In the genomic region with DNA sequence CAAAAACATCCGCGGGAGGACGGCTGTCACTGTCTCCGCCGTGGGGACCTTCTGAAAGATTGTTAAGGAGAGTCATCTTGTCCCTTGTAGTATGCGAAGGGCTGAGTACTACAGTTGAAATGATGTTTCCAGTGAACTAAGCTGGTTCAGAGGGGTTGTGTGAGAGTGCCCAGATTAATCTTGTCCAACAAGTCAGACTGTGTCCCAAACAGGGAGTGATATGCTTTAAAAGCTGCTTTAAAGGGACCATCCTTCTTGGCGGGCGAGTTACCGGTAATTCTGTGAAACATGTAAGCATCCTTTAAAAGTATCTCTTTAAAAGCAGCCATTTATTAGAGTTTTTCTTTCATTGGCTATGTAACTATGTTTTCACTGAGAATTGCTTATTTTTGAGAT, we compare ENCODE assay signal across 8 cellular contexts. TPM values are rescaled to one million over a fixed set of nuclear protein-coding genes. Genes with fewer than 3 reads are reported as not detected.
A peak's percentile ranks its signal among the peaks of the same experiment; 100 is the strongest.
DNase-seq lines count a peak whose midpoint lies in the region; ATAC-seq, FAIRE-seq and TF ChIP-seq lines count a peak whose summit lies in the region.

No MANE protein-coding gene starts in this region.

- ATAC-seq in HG02610 (IDR thresholded peaks at IDR 0.05; ENCODE audit: unreplicated experiment): no peak

- H2AFZ ChIP-seq in keratinocyte (ENCODE audit: control insufficient read depth, low read length): peak overlapping the region; percentile 99

- H3K9ac ChIP-seq in adipocyte (ENCODE audit: low read length): peak overlapping the region; percentile 98
- peak overlapping the region; percentile 90 for H3K9ac ChIP-seq in keratinocyte (ENCODE audit: control insufficient read depth, extremely low read depth, insufficient read depth, low read length)

- DNase-seq in NCI-H82 (lab: John Stamatoyannopoulos, UW) (peak; percentile 44), NCI-H82 treated with DMSO at 0.1 percent for 48 hours (lab: John Stamatoyannopoulos, UW; ENCODE audit: unreplicated experiment) (no peak), adipocyte (ENCODE audit: low read depth) (no peak), keratinocyte (ENCODE audit: low read depth, low spot score) (no peak), superior temporal gyrus (ENCODE audit: extremely low spot score) (peak; percentile 56), KBM-7 (no peak), urothelium cell line (ENCODE audit: low spot score) (no peak)

- H3K4me2 ChIP-seq in keratinocyte (ENCODE audit: control insufficient read depth, extremely low read depth, insufficient read depth, low read depth, low read length): peak overlapping the region; percentile 93

- H3K4me3 ChIP-seq in adipocyte (ENCODE audit: low read length) (peak overlapping the region; percentile 99), keratinocyte (ENCODE audit: control insufficient read depth in 2 of 3, extremely low read depth in 1 of 3, insufficient read depth in 2 of 3, low read depth in 1 of 3, low read length in 3 of 3) (peak overlapping the region; percentile 98 to 99 (median 99))

- H3K9me3 ChIP-seq in adipocyte (ENCODE audit: control insufficient read depth, low read length) (no peaks in the 10 kb centered on the region), keratinocyte (ENCODE audit: control insufficient read depth, low read depth, low read length) (no peaks in the 10 kb centered on the region)

- peaks cover 12% of the 10 kb centered on the region for H4K20me1 ChIP-seq in keratinocyte (ENCODE audit: control insufficient read depth, extremely low read depth, insufficient read depth, low read length)

- in situ Hi-C loops in KBM-7 (cut with MboI; ENCODE audit: low pct_unique_long_range_greater_than_20kb, low sequenced_read_pairs): no loop called here

- no peaks in the 10 kb centered on the region for H3K27me3 ChIP-seq in adipocyte (replicated peaks; ENCODE audit: control insufficient read depth, insufficient read depth, low read length)
- H3K27me3 ChIP-seq in keratinocyte (ENCODE audit: control insufficient read depth, extremely low read depth, insufficient read depth, low read length): no peaks in the 10 kb centered on the region

- no peaks in the 10 kb centered on the region for H3K9me1 ChIP-seq in keratinocyte (ENCODE audit: control insufficient read depth, extremely low read depth, insufficient read depth, low read length)

- dilution Hi-C loops in keratinocyte (cut with MboI; ENCODE audit: extremely low pct_ligation_motif_present, low sequenced_read_pairs): no loop called here

- H3K36me3 ChIP-seq in adipocyte (ENCODE audit: control insufficient read depth, insufficient read depth, low read length, severe bottlenecking) (no peaks in the 10 kb centered on the region), keratinocyte (ENCODE audit: control insufficient read depth in 2 of 2, extremely low read depth in 1 of 2, insufficient read depth in 2 of 2, low read length in 2 of 2) (peaks cover 0 to 5% of the 10 kb centered on the region in 2 experiments)

- FAIRE-seq in keratinocyte (lab: Jason Lieb, UNC) (peak; percentile 56), urothelium cell line (lab: Jason Lieb, UNC) (no peak)

- peaks cover 78% of the 10 kb centered on the region for H3K79me2 ChIP-seq in keratinocyte (ENCODE audit: control insufficient read depth, insufficient read depth, low read length)

- peak overlapping the region; percentile 82 for H3K27ac ChIP-seq in keratinocyte (ENCODE audit: control insufficient read depth, insufficient read depth, low read length)

- TF ChIP-seq CTCF in keratinocyte (optimal IDR thresholded peaks at IDR 0.05 in 1 of 3, IDR thresholded peaks at IDR 0.05 in 1 of 3, conservative IDR thresholded peaks at IDR 0.05 in 1 of 3; ENCODE audit: extremely low read depth in 1 of 3, insufficient read depth in 2 of 3, low read length in 3 of 3): no peak

- peaks cover 11% of the 10 kb centered on the region for H3K4me1 ChIP-seq in adipocyte (ENCODE audit: control insufficient read depth, insufficient read depth, low read length)
- peaks cover 8% of the 10 kb centered on the region for H3K4me1 ChIP-seq in keratinocyte (ENCODE audit: control insufficient read depth, extremely low read depth, insufficient read depth, low read length)

RNA-seq across cellular contexts. Expression of gene WDR20, which starts 1.1 kb away (rescaled TPM):
- 18.9 to 24.5 TPM (median 22.1 TPM) in 3 replicates for polyA plus RNA-seq in keratinocyte
- polyA plus RNA-seq in keratinocyte (2011; ENCODE audit: low read depth): 10.7 TPM
- polyA plus RNA-seq in keratinocyte (2011; cell fraction: cytosol; rRNA removed): 12.4 and 17.2 TPM in 2 replicates
- 30.0 and 30.9 TPM in 2 replicates for polyA plus RNA-seq in keratinocyte (2011; cell fraction: nucleus; rRNA removed)
- polyA plus RNA-seq in keratinocyte (2012; ENCODE audit: low replicate concordance): 16.5 and 19.0 TPM in 2 replicates
- 20.1 to 30.0 TPM (median 26.9 TPM) in 3 replicates for polyA minus RNA-seq in keratinocyte
- 19.6 TPM for polyA minus RNA-seq in keratinocyte (2011; cell fraction: cytosol; rRNA and poly(A)+ RNA removed)
- 19.0 and 31.1 TPM in 2 replicates for polyA minus RNA-seq in keratinocyte (2011; cell fraction: nucleus; rRNA and poly(A)+ RNA removed)

RNA-seq across cellular contexts. Expression of gene HSP90AA1, which starts 53.9 kb away (rescaled TPM):
- 436 to 952 TPM (median 898 TPM) in 3 replicates for polyA plus RNA-seq in keratinocyte
- polyA plus RNA-seq in keratinocyte (2011; ENCODE audit: low read depth): 5,549 TPM
- polyA plus RNA-seq in keratinocyte (2011; cell fraction: cytosol; rRNA removed): 387 and 706 TPM in 2 replicates
- polyA plus RNA-seq in keratinocyte (2011; cell fraction: nucleus; rRNA removed): 414 and 646 TPM in 2 replicates
- 1,032 and 1,140 TPM in 2 replicates for polyA plus RNA-seq in keratinocyte (2012; ENCODE audit: low replicate concordance)
- 141 to 874 TPM (median 371 TPM) in 3 replicates for polyA minus RNA-seq in keratinocyte
- polyA minus RNA-seq in keratinocyte (2011; cell fraction: cytosol; rRNA and poly(A)+ RNA removed): 889 TPM
- 192 and 292 TPM in 2 replicates for polyA minus RNA-seq in keratinocyte (2011; cell fraction: nucleus; rRNA and poly(A)+ RNA removed)

Comparison
In these comparisons a context has a peak if more than half of its experiments do, and no peak if none do; other contexts are left out.
1. DNase-seq: peak in NCI-H82 (single experiment) and superior temporal gyrus (single experiment); none in NCI-H82 treated with DMSO at 0.1 percent for 48 hours (single experiment), adipocyte (single experiment), keratinocyte (single experiment), KBM-7 (single experiment) and urothelium cell line (single experiment).